8 cellular contexts compared by ENCODE assay signal in genomic region chr15:81002004-81002253, GRCh38. TPM values are rescaled to one million over a fixed set of nuclear protein-coding genes. Genes with fewer than 3 reads are reported as not detected.
DNase-seq lines count a peak whose midpoint lies in the region; ATAC-seq, FAIRE-seq and TF ChIP-seq lines count a peak whose summit lies in the region.

No MANE protein-coding gene starts in this region.

- no peak for DNase-seq in activated CD8-positive, alpha-beta memory T cell treated with anti-CD3 and anti-CD28 coated beads, Interleukin-2, amount 10 ng/mL, durations not matched to agents 7 days and 5 days
- no peak for DNase-seq in activated CD8-positive, alpha-beta memory T cell treated with anti-CD3 and anti-CD28 coated beads for 24 hours
- DNase-seq in bronchial epithelial cell (ENCODE audit: low read depth) (no peak), lower lobe of right lung (no peak), type B pancreatic cell (ENCODE audit: extremely low spot score, unreplicated experiment) (no peak)
- no peak for DNase-seq in activated CD4-positive, alpha-beta T cell treated with anti-CD3 and anti-CD28 coated beads for 48 hours

- no peaks in the 10 kb centered on the region for H3K27me3 Mint-ChIP-seq in activated CD8-positive, alpha-beta memory T cell treated with anti-CD3 and anti-CD28 coated beads, Interleukin-2, amount 10 ng/mL, durations not matched to agents 7 days and 5 days
- no peaks in the 10 kb centered on the region for H3K27me3 Mint-ChIP-seq in type B pancreatic cell

- intact Hi-C loops in lower lobe of right lung (cut with DNase I) = loop anchor here (10.0 kb wide), 1 partner anchor 93 kb away; no protein-coding TSS in a partner anchor

- CTCF ChIA-PET in activated CD8-positive, alpha-beta memory T cell treated with anti-CD3 and anti-CD28 coated beads, Interleukin-2, amount 10 ng/mL, durations not matched to agents 7 days and 5 days (lab: Charles Lee) = interaction anchor here (0.9 to 3.4 kb wide), 5 partner anchors 8 to 264 kb away, joined by 3 to 25 read pairs (median 14); no protein-coding TSS in a partner anchor

- peak overlapping the region; percentile 94 for H3K4me3 Mint-ChIP-seq in activated CD8-positive, alpha-beta memory T cell treated with anti-CD3 and anti-CD28 coated beads, Interleukin-2, amount 10 ng/mL, durations not matched to agents 7 days and 5 days
- peak overlapping the region; percentile 81 for H3K4me3 Mint-ChIP-seq in type B pancreatic cell

- peak overlapping the region; percentile 78 for H3K27ac Mint-ChIP-seq in activated CD8-positive, alpha-beta memory T cell treated with anti-CD3 and anti-CD28 coated beads, Interleukin-2, amount 10 ng/mL, durations not matched to agents 7 days and 5 days
- no peak overlapping the region for H3K27ac Mint-ChIP-seq in type B pancreatic cell

- no peak for TF ChIP-seq CTCF in bronchial epithelial cell (IDR thresholded peaks at IDR 0.05; ENCODE audit: insufficient read depth, low read length, severe bottlenecking)
- TF ChIP-seq CTCF in lower lobe of right lung (IDR thresholded peaks at IDR 0.05) = no peak
- TF ChIP-seq CTCF in type B pancreatic cell (conservative IDR thresholded peaks at IDR 0.05) = no peak

- peaks cover 44% of the 10 kb centered on the region for H3K4me1 ChIP-seq in lower lobe of right lung

- no peaks in the 10 kb centered on the region for H3K9me3 ChIP-seq in lower lobe of right lung

- peaks cover 58% of the 10 kb centered on the region for H3K4me1 Mint-ChIP-seq in activated CD8-positive, alpha-beta memory T cell treated with anti-CD3 and anti-CD28 coated beads, Interleukin-2, amount 10 ng/mL, durations not matched to agents 7 days and 5 days
- peaks cover 29% of the 10 kb centered on the region for H3K4me1 Mint-ChIP-seq in type B pancreatic cell (ENCODE audit: unreplicated experiment)

- H3K27me3 ChIP-seq in bronchial epithelial cell (ENCODE audit: control insufficient read depth, insufficient read depth, low read length) = no peaks in the 10 kb centered on the region
- no peaks in the 10 kb centered on the region for H3K27me3 ChIP-seq in lower lobe of right lung (ENCODE audit: low read depth)

- H3K36me3 ChIP-seq in bronchial epithelial cell (ENCODE audit: control insufficient read depth, insufficient read depth, low read length) (peaks cover 3% of the 10 kb centered on the region), lower lobe of right lung (peaks cover 23% of the 10 kb centered on the region)

- FAIRE-seq in bronchial epithelial cell (lab: Jason Lieb, UNC) = no peak

- H3K27ac ChIP-seq in lower lobe of right lung = peak overlapping the region; percentile 99

- H3K4me3 ChIP-seq in bronchial epithelial cell (ENCODE audit: low read depth, low read length) = peak overlapping the region; percentile 88
- H3K4me3 ChIP-seq in lower lobe of right lung = peak overlapping the region; percentile 93

- H3K9me3 Mint-ChIP-seq in activated CD8-positive, alpha-beta memory T cell treated with anti-CD3 and anti-CD28 coated beads, Interleukin-2, amount 10 ng/mL, durations not matched to agents 7 days and 5 days (ENCODE audit: low read depth) = no peaks in the 10 kb centered on the region
- H3K9me3 Mint-ChIP-seq in type B pancreatic cell = no peaks in the 10 kb centered on the region

- ATAC-seq in activated CD8-positive, alpha-beta memory T cell treated with anti-CD3 and anti-CD28 coated beads, Interleukin-2, amount 10 ng/mL, durations not matched to agents 7 days and 5 days = peak; percentile 25
- peak in 1 of 2 donors; percentile 42 for ATAC-seq in lower lobe of right lung
- ATAC-seq in GM18517 (IDR thresholded peaks at IDR 0.05; ENCODE audit: unreplicated experiment) = no peak
- ATAC-seq in GM21825 (IDR thresholded peaks at IDR 0.05; ENCODE audit: unreplicated experiment) = no peak

- peaks cover 25% of the 10 kb centered on the region for H3K36me3 Mint-ChIP-seq in activated CD8-positive, alpha-beta memory T cell treated with anti-CD3 and anti-CD28 coated beads, Interleukin-2, amount 10 ng/mL, durations not matched to agents 7 days and 5 days
- H3K36me3 Mint-ChIP-seq in type B pancreatic cell = peaks cover 11% of the 10 kb centered on the region

RNA-seq across cellular contexts. Expression of gene TLNRD1, which starts 1.2 kb away (rescaled TPM):
- 10 to 100 TPM; 31.2 to 32.3 TPM for total RNA-seq in activated CD8-positive, alpha-beta memory T cell treated with anti-CD3 and anti-CD28 coated beads, Interleukin-2, amount 10 ng/mL, durations not matched to agents 7 days and 5 days
- total RNA-seq in bronchial epithelial cell (7.3 and 7.4 TPM in 2 replicates), lower lobe of right lung (24.7 TPM), type B pancreatic cell (ENCODE audit: low replicate concordance) (16.7 and 20.1 TPM in 2 replicates)

RNA-seq across cellular contexts. Expression of gene MESD, which starts 12.3 kb away (rescaled TPM):
- total RNA-seq in activated CD8-positive, alpha-beta memory T cell treated with anti-CD3 and anti-CD28 coated beads, Interleukin-2, amount 10 ng/mL, durations not matched to agents 7 days and 5 days = 10 to 100 TPM; 27.6 to 27.8 TPM
- total RNA-seq in bronchial epithelial cell (23.9 and 24.7 TPM in 2 replicates), lower lobe of right lung (24.2 TPM), type B pancreatic cell (ENCODE audit: low replicate concordance) (30.7 and 36.6 TPM in 2 replicates)
